28 cellular contexts compared by ENCODE assay signal in the genomic region with DNA sequence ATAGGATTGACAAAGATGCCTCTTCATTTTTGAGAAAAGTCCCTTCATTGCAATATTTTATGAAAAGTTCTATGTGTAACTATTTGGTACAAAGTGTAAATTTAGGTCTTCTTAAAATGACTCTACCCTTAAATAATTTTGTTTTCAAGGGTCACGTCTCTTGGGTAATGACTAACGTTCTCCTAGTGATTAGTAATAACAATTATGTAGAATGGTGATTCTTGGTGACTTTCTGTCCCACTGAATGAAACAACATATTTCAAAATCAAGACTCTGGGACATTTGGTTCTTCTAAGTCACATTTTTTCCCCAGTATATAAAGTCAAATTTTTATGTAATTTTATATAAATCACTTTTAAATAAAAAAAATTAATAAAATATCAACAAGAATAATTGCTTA.
DNase-seq lines count a peak whose midpoint lies in the region; ATAC-seq and TF ChIP-seq lines count a peak whose summit lies in the region.
"Had no signal": no experiment of that assay in that cellular context is flagged by ENCODE, and none has a peak within 500 bp of the region (broad histone marks: within the 10 kb centered on the region; RNA-seq: fewer than 3 reads in every experiment).

No MANE protein-coding gene starts in this region.

- H3K4me3 ChIP-seq in fibroblast of mammary gland (ENCODE audit: control insufficient read depth, low read depth, low read length) (no peak overlapping the region), vagina (no peak overlapping the region), endodermal cell (ENCODE audit: low read length) (no peak overlapping the region)
- H3K4me3 ChIP-seq: lower lobe of right lung, PC-9, uterus had no signal

- H3K4me3 Mint-ChIP-seq in endodermal cell: no peak overlapping the region
- H3K4me3 Mint-ChIP-seq: activated naive CD4-positive, alpha-beta T cell treated with anti-CD3 and anti-CD28 coated beads for 36 hours; activated T-helper 1 cell treated with anti-CD3 and anti-CD28 coated beads, Interleukin-12 subunit alpha, Interleukin-12 subunit beta, Interleukin-2, Interleukin-4 antibody, amounts not matched to agents 30 ng/mL and 10 ng/mL and 1 ng/mL, durations not matched to agents 14 hours and 24 hours and 36 hours; CD4-positive, alpha-beta memory T cell; natural killer cell had no signal

- H3K9me3 ChIP-seq in vagina (no peaks in the 10 kb centered on the region), endodermal cell (ENCODE audit: control insufficient read depth, low read length) (no peaks in the 10 kb centered on the region)
- H3K9me3 ChIP-seq: lower lobe of right lung, uterus had no signal

- no peaks in the 10 kb centered on the region for H3K27me3 Mint-ChIP-seq in endodermal cell (ENCODE audit: insufficient read depth)
- H3K27me3 Mint-ChIP-seq: CD4-positive, alpha-beta memory T cell had no signal

- H3K9ac ChIP-seq in endodermal cell (ENCODE audit: extremely low read depth, low read length, poor library complexity, severe bottlenecking): no peak overlapping the region

- H3K27ac ChIP-seq in vagina (peak overlapping the region; percentile 58), endodermal cell (ENCODE audit: low read depth, low read length) (no peak overlapping the region)
- H3K27ac ChIP-seq: 22Rv1, epithelial cell of prostate, lower lobe of right lung, PC-9 had no signal

- H3K36me3 Mint-ChIP-seq in endodermal cell (ENCODE audit: low read depth): no peaks in the 10 kb centered on the region
- H3K36me3 Mint-ChIP-seq: CD4-positive, alpha-beta memory T cell; natural killer cell had no signal

- H3K27me3 ChIP-seq in vagina (no peaks in the 10 kb centered on the region), endodermal cell (ENCODE audit: control insufficient read depth, insufficient read depth, low read length, poor library complexity, severe bottlenecking) (no peaks in the 10 kb centered on the region)
- H3K27me3 ChIP-seq: uterus had no signal

- H3K36me3 ChIP-seq in vagina: no peaks in the 10 kb centered on the region
- no peaks in the 10 kb centered on the region for H3K36me3 ChIP-seq in endodermal cell (ENCODE audit: control insufficient read depth, insufficient read depth, low read length)
- H3K36me3 ChIP-seq: lower lobe of right lung, uterus had no signal

- no peak for TF ChIP-seq CTCF in fibroblast of mammary gland (conservative IDR thresholded peaks at IDR 0.05; ENCODE audit: control insufficient read depth, insufficient read depth, low read depth, low read length)
- TF ChIP-seq CTCF in vagina (IDR thresholded peaks at IDR 0.05): no peak
- no peak for TF ChIP-seq CTCF in endodermal cell (conservative IDR thresholded peaks at IDR 0.05)

- no peaks in the 10 kb centered on the region for H3K9me3 Mint-ChIP-seq in endodermal cell
- H3K9me3 Mint-ChIP-seq: activated T-helper 1 cell treated with anti-CD3 and anti-CD28 coated beads, Interleukin-12 subunit alpha, Interleukin-12 subunit beta, Interleukin-2, Interleukin-4 antibody, amounts not matched to agents 30 ng/mL and 10 ng/mL and 1 ng/mL, durations not matched to agents 14 hours and 24 hours and 36 hours had no signal

- DNase-seq in Right ventricle myocardium inferior (ENCODE audit: missing footprints) (no peak), cardiac septum (ENCODE audit: low spot score) (no peak), fibroblast of mammary gland (ENCODE audit: low read depth) (peak; percentile 95), iris pigment epithelial cell (ENCODE audit: low read depth) (peak; percentile 4), vagina (ENCODE audit: extremely low spot score in 2 of 2) (no peak), endodermal cell (no peak), GF-D8 (lab: John Stamatoyannopoulos, UW) (no peak)
- DNase-seq: activated CD4-positive, alpha-beta T cell treated with anti-CD3 and anti-CD28 coated beads, Interleukin-2, amount 50 U/mL, for 48 hours; activated CD4-positive, CD25-positive, alpha-beta regulatory T cell; activated CD8-positive, alpha-beta memory T cell treated with anti-CD3 and anti-CD28 coated beads, Interleukin-2, amount 50 U/mL, for 4 hours; activated naive CD4-positive, alpha-beta T cell treated with anti-CD3 and anti-CD28 coated beads for 36 hours; CD4-positive, alpha-beta memory T cell; effector CD4-positive, alpha-beta T cell; lower lobe of right lung; natural killer cell; NCI-H1092; NCI-H1694 treated with DMSO at 0.1 percent for 48 hours; NCI-H2171; NCI-H510A treated with DMSO at 0.1 percent for 48 hours; PC-9; SIG-M5; stimulated activated CD4-positive, alpha-beta T cell treated with anti-CD3 and anti-CD28 coated beads, Interleukin-2, amount 100 ng/mL, for 48 hours; uterus had no signal

- no peak for TF ChIP-seq POLR2A in vagina (IDR thresholded peaks at IDR 0.05)

- 100% methylated on average over 2 of the region's 2 CpGs; no CpG with 5 or more reads in 1 of the 2 experiments for WGBS in endodermal cell (ENCODE audit: insufficient coverage in 1 of 2, insufficient read length in 1 of 2), 2 experiments

- no peaks in the 10 kb centered on the region for H3K4me1 Mint-ChIP-seq in endodermal cell
- H3K4me1 Mint-ChIP-seq: CD4-positive, alpha-beta memory T cell; natural killer cell had no signal

- intact Hi-C loops in Right ventricle myocardium inferior (cut with DNase I) (no loop called here), cardiac septum (cut with DNase I) (no loop called here), vagina (cut with DNase I) (no loop called here)

- ATAC-seq in Right ventricle myocardium inferior (peak; percentile 80), HG03280 (IDR thresholded peaks at IDR 0.05; ENCODE audit: unreplicated experiment) (no peak)
- ATAC-seq: HCT116, lower lobe of right lung, natural killer cell had no signal

- H3K4me1 ChIP-seq in vagina (peaks cover 5% of the 10 kb centered on the region), endodermal cell (ENCODE audit: control insufficient read depth, insufficient read depth, low read length) (no peaks in the 10 kb centered on the region)
- H3K4me1 ChIP-seq: lower lobe of right lung, uterus had no signal

- no peak overlapping the region for H3K27ac Mint-ChIP-seq in endodermal cell
- H3K27ac Mint-ChIP-seq: activated naive CD4-positive, alpha-beta T cell treated with anti-CD3 and anti-CD28 coated beads for 36 hours; activated T-helper 1 cell treated with anti-CD3 and anti-CD28 coated beads, Interleukin-12 subunit alpha, Interleukin-12 subunit beta, Interleukin-2, Interleukin-4 antibody, amounts not matched to agents 30 ng/mL and 10 ng/mL and 1 ng/mL, durations not matched to agents 14 hours and 24 hours and 36 hours; CD4-positive, alpha-beta memory T cell; natural killer cell had no signal

Comparison
In these comparisons a context has a peak if more than half of its experiments do, and no peak if none do; other contexts are left out.
1. DNase-seq: peak in fibroblast of mammary gland (single experiment) and iris pigment epithelial cell (single experiment); none in Right ventricle myocardium inferior (single experiment), cardiac septum (single experiment), vagina (0 of 2), endodermal cell (single experiment) and GF-D8 (single experiment).